Comparison of ENCODE assay signal across 13 cellular contexts in genomic region chr5:65142511-65143011, GRCh38.
DNase-seq lines count a peak whose midpoint lies in the region; ATAC-seq and TF ChIP-seq lines count a peak whose summit lies in the region.
"Had no signal": no experiment of that assay in that cellular context is flagged by ENCODE, and none has a peak within 500 bp of the region (broad histone marks: within the 10 kb centered on the region; RNA-seq: fewer than 3 reads in every experiment).

No MANE protein-coding gene starts in this region.

- DNase-seq in NCI-H526 (lab: John Stamatoyannopoulos, UW) (peak; percentile 6), NCI-H526 treated with DMSO at 0.1 percent for 48 hours (lab: John Stamatoyannopoulos, UW) (no peak), SW 1271 (lab: John Stamatoyannopoulos, UW) (peak; percentile 29 to 71), hepatic stellate cell (ENCODE audit: low spot score) (peak; percentile 66), stromal cell of bone marrow (ENCODE audit: low read depth) (peak; percentile 54), left cardiac atrium (no peak), testis (no peak)
- no peak for DNase-seq in T-helper 2 cell treated with Interferon-gamma antibody and Interleukin-4, amounts not matched to agents 5 μg/mL and 100 μg/mL, for 36 hours (ENCODE audit: low spot score)
- DNase-seq: activated naive CD4-positive, alpha-beta T cell treated with anti-CD3 and anti-CD28 coated beads, Interleukin-2, amount 50 U/mL, for 16 hours; AML-193; MM.1S; stimulated activated CD4-positive, alpha-beta T cell treated with anti-CD3 and anti-CD28 coated beads, Interleukin-15, amount 100 ng/mL, for 24 hours; stimulated activated naive CD8-positive, alpha-beta T cell treated with anti-CD3 and anti-CD28 coated beads, Interleukin-15, amount 100 ng/mL, for 72 hours had no signal

- no peak for ATAC-seq in left cardiac atrium
- ATAC-seq: stimulated activated naive CD8-positive, alpha-beta T cell treated with anti-CD3 and anti-CD28 coated beads, Interleukin-15, amount 100 ng/mL, for 72 hours had no signal

- no peak for TF ChIP-seq CTCF in testis (IDR thresholded peaks at IDR 0.05)

- H3K9me3 ChIP-seq in testis: no peaks in the 10 kb centered on the region

- no peak overlapping the region for H3K27ac ChIP-seq in testis

- no peaks in the 10 kb centered on the region for H3K36me3 ChIP-seq in testis (ENCODE audit: low read depth, missing control alignments)

- no peaks in the 10 kb centered on the region for H3K36me3 Mint-ChIP-seq in T-helper 2 cell treated with Interferon-gamma antibody and Interleukin-4, amounts not matched to agents 5 μg/mL and 100 μg/mL, for 36 hours (ENCODE audit: low read depth)

- H3K27ac Mint-ChIP-seq in T-helper 2 cell treated with Interferon-gamma antibody and Interleukin-4, amounts not matched to agents 5 μg/mL and 100 μg/mL, for 36 hours: no peak overlapping the region
- H3K27ac Mint-ChIP-seq: stimulated activated naive CD8-positive, alpha-beta T cell treated with anti-CD3 and anti-CD28 coated beads, Interleukin-15, amount 100 ng/mL, for 72 hours had no signal

- no peaks in the 10 kb centered on the region for H3K9me3 Mint-ChIP-seq in T-helper 2 cell treated with Interferon-gamma antibody and Interleukin-4, amounts not matched to agents 5 μg/mL and 100 μg/mL, for 36 hours

- intact Hi-C loops in left cardiac atrium (cut with DNase I) (no loop called here), testis (cut with DNase I; ENCODE audit: low total_unique reads) (no loop called here)

- no peak overlapping the region for H3K4me3 Mint-ChIP-seq in T-helper 2 cell treated with Interferon-gamma antibody and Interleukin-4, amounts not matched to agents 5 μg/mL and 100 μg/mL, for 36 hours
- H3K4me3 Mint-ChIP-seq: stimulated activated naive CD8-positive, alpha-beta T cell treated with anti-CD3 and anti-CD28 coated beads, Interleukin-15, amount 100 ng/mL, for 72 hours had no signal

- no peak for TF ChIP-seq POLR2A in testis (IDR thresholded peaks at IDR 0.05)

- H3K27me3 Mint-ChIP-seq in T-helper 2 cell treated with Interferon-gamma antibody and Interleukin-4, amounts not matched to agents 5 μg/mL and 100 μg/mL, for 36 hours (ENCODE audit: low read depth): no peaks in the 10 kb centered on the region
- H3K27me3 Mint-ChIP-seq: stimulated activated naive CD8-positive, alpha-beta T cell treated with anti-CD3 and anti-CD28 coated beads, Interleukin-15, amount 100 ng/mL, for 72 hours had no signal

- no peaks in the 10 kb centered on the region for H3K4me1 Mint-ChIP-seq in T-helper 2 cell treated with Interferon-gamma antibody and Interleukin-4, amounts not matched to agents 5 μg/mL and 100 μg/mL, for 36 hours (ENCODE audit: low read depth)
- H3K4me1 Mint-ChIP-seq: stimulated activated naive CD8-positive, alpha-beta T cell treated with anti-CD3 and anti-CD28 coated beads, Interleukin-15, amount 100 ng/mL, for 72 hours had no signal

- no peaks in the 10 kb centered on the region for H3K27me3 ChIP-seq in testis

- no peaks in the 10 kb centered on the region for H3K4me1 ChIP-seq in testis

- no peak overlapping the region for H3K4me3 ChIP-seq in testis

- WGBS in testis, 2 donors: 59 to 77% methylated on average over 3 of the region's 3 CpGs

Comparison
In these comparisons a context has a peak if more than half of its experiments do, and no peak if none do; other contexts are left out.
1. DNase-seq: peak in NCI-H526 (2 of 2), SW 1271 (2 of 2), hepatic stellate cell (single experiment) and stromal cell of bone marrow (single experiment); none in NCI-H526 treated with DMSO at 0.1 percent for 48 hours (single experiment), left cardiac atrium (single experiment), testis (single experiment) and T-helper 2 cell treated with Interferon-gamma antibody and Interleukin-4, amounts not matched to agents 5 μg/mL and 100 μg/mL, for 36 hours (single experiment).